ENCODE assay signal across 1 cellular context in genomic region chr12:33588082-33588712, GRCh38.
TF ChIP-seq lines count a peak whose summit lies in the region.

No MANE protein-coding gene starts in this region.

TF ChIP-seq in K562, 482 proteins besides CTCF, POLR2A, EP300 and RAD21 (continued from another document and continues in another):
- peak; percentile 61; the same call in 1 of the 2 replicates for TF ChIP-seq CUX1 (CRISPR knock-in tag; IDR thresholded peaks at IDR 0.05)
- peak; percentile 94 to 95 for TF ChIP-seq ARNT (IDR thresholded peaks at IDR 0.05)
- no peak for TF ChIP-seq ZNF76 (CRISPR knock-in tag; IDR thresholded peaks at IDR 0.05; ENCODE audit: borderline replicate concordance)
- TF ChIP-seq ZNF449 (CRISPR knock-in tag; IDR thresholded peaks at IDR 0.05): no peak
- no peak for TF ChIP-seq ZBTB33 (CRISPR knock-in tag; IDR thresholded peaks at IDR 0.05)
- TF ChIP-seq MLLT1 (IDR thresholded peaks at IDR 0.05): peak in 1 of 2 experiments; percentile 67; a peak in 3 of 4 replicates
- TF ChIP-seq ZNF263 (CRISPR knock-in tag; IDR thresholded peaks at IDR 0.05; ENCODE audit: borderline replicate concordance): no peak
- peak; percentile 98 for TF ChIP-seq NCOR1 (IDR thresholded peaks at IDR 0.05)
- TF ChIP-seq BMI1 (IDR thresholded peaks at IDR 0.05; ENCODE audit: low read length): peak; percentile 83
- TF ChIP-seq TGIF2 (CRISPR knock-in tag; IDR thresholded peaks at IDR 0.05): no peak
- TF ChIP-seq BRF1 (IDR thresholded peaks at IDR 0.05; ENCODE audit: borderline replicate concordance, extremely low read depth, insufficient read length): no peak
- TF ChIP-seq HDAC1 (IDR thresholded peaks at IDR 0.05): peak; percentile 57 to 86; a peak in 3 of 4 replicates
- TF ChIP-seq ZNF212 (CRISPR knock-in tag; IDR thresholded peaks at IDR 0.05): no peak
- no peak for TF ChIP-seq PHB (CRISPR knock-in tag; IDR thresholded peaks at IDR 0.05)
- TF ChIP-seq BRF2 (IDR thresholded peaks at IDR 0.05; ENCODE audit: borderline replicate concordance, insufficient read depth, insufficient read length): no peak
- no peak for TF ChIP-seq FUS (optimal IDR thresholded peaks at IDR 0.05; ENCODE audit: low read depth, low read length)
- TF ChIP-seq MIER1 (IDR thresholded peaks at IDR 0.05; ENCODE audit: low read depth): no peak
- no peak for TF ChIP-seq DNMT1 (IDR thresholded peaks at IDR 0.05)
- TF ChIP-seq CGGBP1 (CRISPR knock-in tag; IDR thresholded peaks at IDR 0.05): no peak
- TF ChIP-seq CCNT2 (IDR thresholded peaks at IDR 0.05; ENCODE audit: borderline replicate concordance, extremely low read depth, insufficient read length, low read depth, low read length): peak; percentile 97
- TF ChIP-seq ZNF561 (CRISPR knock-in tag; conservative IDR thresholded peaks at IDR 0.05): no peak
- TF ChIP-seq GATAD2A (IDR thresholded peaks at IDR 0.05): peak; percentile 89
- TF ChIP-seq KLF6 (CRISPR knock-in tag; IDR thresholded peaks at IDR 0.05; ENCODE audit: borderline replicate concordance): no peak
- TF ChIP-seq KDM1A (IDR thresholded peaks at IDR 0.05): peak; percentile 98
- TF ChIP-seq NBN (IDR thresholded peaks at IDR 0.05; ENCODE audit: low read depth): peak; percentile 92
- no peak for TF ChIP-seq FOXP4 (CRISPR knock-in tag; IDR thresholded peaks at IDR 0.05; ENCODE audit: borderline replicate concordance)
- no peak for TF ChIP-seq ZNF124 (CRISPR knock-in tag; IDR thresholded peaks at IDR 0.05)
- peak; percentile 89 for TF ChIP-seq HMGN3 (IDR thresholded peaks at IDR 0.05; ENCODE audit: borderline replicate concordance, extremely low read depth, insufficient read length, low read depth, low read length)
- TF ChIP-seq ZNF699 (CRISPR knock-in tag; IDR thresholded peaks at IDR 0.05; ENCODE audit: insufficient replicate concordance): no peak
- TF ChIP-seq ZMIZ1 (IDR thresholded peaks at IDR 0.05; ENCODE audit: low read depth in 2 of 2, low read length in 2 of 2): peak in 1 of 2 experiments; percentile 69; a peak in 1 of 4 replicates
- TF ChIP-seq NFIX (CRISPR knock-in tag; IDR thresholded peaks at IDR 0.05; ENCODE audit: low read depth): no peak
- TF ChIP-seq TBP (optimal IDR thresholded peaks at IDR 0.05; ENCODE audit: low read depth, low read length): peak; percentile 32
- TF ChIP-seq NCOA1 (IDR thresholded peaks at IDR 0.05; ENCODE audit: low read depth): peak; percentile 95
- no peak for TF ChIP-seq ZNF23 (CRISPR knock-in tag; IDR thresholded peaks at IDR 0.05)
- no peak for TF ChIP-seq ZNF398 (CRISPR knock-in tag; IDR thresholded peaks at IDR 0.05)
- TF ChIP-seq XRCC5 (IDR thresholded peaks at IDR 0.05; ENCODE audit: low read depth, low read length): no peak
- no peak for TF ChIP-seq CREB5 (CRISPR knock-in tag; IDR thresholded peaks at IDR 0.05)
- peak; percentile 70 for TF ChIP-seq C11orf30 (IDR thresholded peaks at IDR 0.05; ENCODE audit: low read depth)
- peak; percentile 55 for TF ChIP-seq FOS (IDR thresholded peaks at IDR 0.05; ENCODE audit: extremely low read depth, insufficient read length)
- TF ChIP-seq NFRKB (IDR thresholded peaks at IDR 0.05; ENCODE audit: low read depth): no peak
- no peak for TF ChIP-seq ZNF586 (CRISPR knock-in tag; conservative IDR thresholded peaks at IDR 0.05)
- TF ChIP-seq PTRF (tag; IDR thresholded peaks at IDR 0.05): no peak; the same call in 1 of the 2 replicates
- TF ChIP-seq RNF2 (IDR thresholded peaks at IDR 0.05): peak; percentile 94
- peak; percentile 99 for TF ChIP-seq DPF2 (IDR thresholded peaks at IDR 0.05)
